Comparison of ENCODE assay signal across 17 cellular contexts in the genomic region with DNA sequence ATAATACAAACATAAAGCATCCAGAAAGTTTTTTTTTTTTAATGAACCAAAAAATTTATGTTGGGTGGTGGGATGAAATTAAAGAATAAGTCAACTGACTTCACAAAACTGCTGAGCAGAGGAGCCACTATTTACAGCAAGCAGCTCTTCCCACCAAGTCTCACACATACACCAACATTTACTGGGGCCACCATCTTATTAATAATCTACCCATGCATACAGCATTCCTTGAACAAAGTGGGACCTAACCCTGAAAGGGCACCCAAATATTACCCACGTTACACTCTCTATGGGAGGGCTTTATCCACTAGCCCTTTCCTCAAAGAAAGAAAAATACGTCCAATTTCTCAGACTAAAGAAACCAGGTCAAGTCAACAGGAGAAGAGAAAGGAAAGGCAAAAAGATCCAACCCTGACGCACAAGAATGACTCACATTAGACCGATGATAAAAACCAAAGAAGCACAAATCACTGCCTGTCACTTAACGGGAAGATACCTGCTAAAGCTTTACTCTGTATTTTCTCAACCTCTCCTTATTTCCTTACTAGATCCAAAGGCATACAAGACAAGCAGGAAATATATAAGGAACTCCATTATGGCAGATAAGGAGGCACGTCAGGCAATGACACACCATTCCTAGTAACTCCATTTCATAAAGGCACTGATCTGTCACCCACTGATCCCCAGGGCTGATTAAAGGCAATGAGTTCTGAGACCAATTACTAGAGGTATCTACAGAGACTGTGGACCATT.
DNase-seq lines count a peak whose midpoint lies in the region; TF ChIP-seq lines count a peak whose summit lies in the region.
"Had no signal": no experiment of that assay in that cellular context is flagged by ENCODE, and none has a peak within 500 bp of the region (broad histone marks: within the 10 kb centered on the region; RNA-seq: fewer than 3 reads in every experiment).

No MANE protein-coding gene starts in this region.

- no peaks in the 10 kb centered on the region for H3K36me3 ChIP-seq in brain microvascular endothelial cell (replicated peaks)
- no peaks in the 10 kb centered on the region for H3K36me3 ChIP-seq in vagina
- H3K36me3 ChIP-seq: cardiac muscle cell, upper lobe of right lung had no signal

- TF ChIP-seq POLR2A in vagina (IDR thresholded peaks at IDR 0.05), result no peak

- H3K27ac ChIP-seq in brain microvascular endothelial cell, result peak overlapping the region; percentile 94
- H3K27ac ChIP-seq in vagina, result no peak overlapping the region
- H3K27ac ChIP-seq: cardiac muscle cell, upper lobe of right lung had no signal

- TF ChIP-seq CTCF in brain microvascular endothelial cell (IDR thresholded peaks at IDR 0.05; ENCODE audit: low read depth, low read length, missing control alignments) (no peak), vagina (IDR thresholded peaks at IDR 0.05) (no peak)

- intact Hi-C loops in vagina (cut with DNase I), result no loop called here

- in situ Hi-C loops in ACHN (cut with HindIII; ENCODE audit: low pct_ligation_motif_present, low pct_unique_long_range_greater_than_20kb, low sequenced_read_pairs) (no loop called here), brain microvascular endothelial cell (cut with HindIII; ENCODE audit: low pct_ligation_motif_present, low sequenced_read_pairs) (no loop called here)

- H3K9me3 ChIP-seq in vagina, result no peaks in the 10 kb centered on the region
- H3K9me3 ChIP-seq: upper lobe of right lung had no signal

- no peaks in the 10 kb centered on the region for H3K27me3 ChIP-seq in brain microvascular endothelial cell (replicated peaks)
- no peaks in the 10 kb centered on the region for H3K27me3 ChIP-seq in vagina
- H3K27me3 ChIP-seq: cardiac muscle cell, upper lobe of right lung had no signal

- H3K4me1 ChIP-seq in vagina, result peaks cover 5% of the 10 kb centered on the region

- H3K4me3 ChIP-seq in brain microvascular endothelial cell (ENCODE audit: low read depth, low read length) (no peak overlapping the region), vagina (no peak overlapping the region)
- H3K4me3 ChIP-seq: cardiac muscle cell, lung, upper lobe of right lung had no signal

- peak; percentile 44 for DNase-seq in ACHN
- DNase-seq in M059J (ENCODE audit: low read depth), result peak; percentile 36
- DNase-seq in brain microvascular endothelial cell, result peak; percentile 83
- peak; percentile 38 for DNase-seq in kidney glomerular epithelial cell (lab: John Stamatoyannopoulos, UW)
- no peak for DNase-seq in vagina (ENCODE audit: extremely low spot score in 2 of 2)
- DNase-seq in stimulated activated CD4-positive, alpha-beta T cell treated with anti-CD3 and anti-CD28 coated beads, Interleukin-4, amount 100 ng/mL, for 1 hour, result no peak
- DNase-seq in MV-4-11 (lab: John Stamatoyannopoulos, UW), result no peak
- DNase-seq in activated CD8-positive, alpha-beta memory T cell treated with anti-CD3 and anti-CD28 coated beads for 24 hours, result no peak
- DNase-seq: activated CD4-positive, alpha-beta T cell treated with anti-CD3 and anti-CD28 coated beads, Interleukin-2, amount 50 U/mL, for 1 hour; activated T-cell treated with anti-CD3 and anti-CD28 coated beads, Interleukin-2, amount 50 U/mL, for 24 hours; effector memory CD8-positive, alpha-beta T cell; naive thymus-derived CD8-positive, alpha-beta T cell; NCI-H1694 treated with DMSO at 0.1 percent for 48 hours; stimulated activated naive CD4-positive, alpha-beta T cell treated with Interleukin-2 at 50 U/mL for 16 hours; upper lobe of right lung had no signal

Comparison
In these comparisons a context has a peak if more than half of its experiments do, and no peak if none do; other contexts are left out.
1. DNase-seq: peak in ACHN (single experiment), M059J (single experiment), brain microvascular endothelial cell (single experiment) and kidney glomerular epithelial cell (single experiment); none in vagina (0 of 2), stimulated activated CD4-positive, alpha-beta T cell treated with anti-CD3 and anti-CD28 coated beads, Interleukin-4, amount 100 ng/mL, for 1 hour (single experiment), MV-4-11 (single experiment) and activated CD8-positive, alpha-beta memory T cell treated with anti-CD3 and anti-CD28 coated beads for 24 hours (single experiment).